In genomic region chr2:150479075-150479915, GRCh38 we compare ENCODE assay signal across 13 cellular contexts. TPM values are rescaled to one million over a fixed set of nuclear protein-coding genes. Genes with fewer than 3 reads are reported as not detected.
DNase-seq lines count a peak whose midpoint lies in the region; ATAC-seq and TF ChIP-seq lines count a peak whose summit lies in the region.
"Had no signal": no experiment of that assay in that cellular context is flagged by ENCODE, and none has a peak within 500 bp of the region (broad histone marks: within the 10 kb centered on the region; RNA-seq: fewer than 3 reads in every experiment).

No MANE protein-coding gene starts in this region.

- peak overlapping the region; percentile 15; the same call in 1 of the 2 replicates for H3K9ac ChIP-seq in HUES64 (ENCODE audit: low read depth, low read length)
- H3K9ac ChIP-seq: KMS-11 had no signal

- H3K27ac ChIP-seq in HUES64 (ENCODE audit: low read depth, low read length): no peak overlapping the region
- H3K27ac ChIP-seq in tibial artery: peak overlapping the region; percentile 76 to 83
- H3K27ac ChIP-seq: KMS-11, neutrophil had no signal

- WGBS in HUES64: 72% methylated on average over 2 of the region's 3 CpGs

- H3K27me3 ChIP-seq in HUES64 (ENCODE audit: insufficient read depth, low read length) (no peaks in the 10 kb centered on the region), tibial artery (no peaks in the 10 kb centered on the region)

- no peak overlapping the region for H3K4me3 ChIP-seq in HUES64 (ENCODE audit: low read length)
- H3K4me3 ChIP-seq in astrocyte of the spinal cord (ENCODE audit: low read depth, low read length): no peak overlapping the region
- H3K4me3 ChIP-seq in tibial artery: no peak overlapping the region

- peaks cover 71% of the 10 kb centered on the region for H3K4me1 ChIP-seq in HUES64 (ENCODE audit: insufficient read depth, low read length)
- H3K4me1 ChIP-seq in tibial artery: peaks cover 0 to 100% (median 87%) of the 10 kb centered on the region in 4 donors

- intact Hi-C loops in tibial artery (cut with DNase I; ENCODE audit: low total_unique reads): no loop called here

- H3K36me3 ChIP-seq in HUES64 (ENCODE audit: insufficient read depth, low read length): peaks cover 71% of the 10 kb centered on the region
- H3K36me3 ChIP-seq in tibial artery: peaks cover 0 to 4% (median 0%) of the 10 kb centered on the region in 3 donors
- H3K36me3 ChIP-seq: neutrophil had no signal

- no peak for TF ChIP-seq CTCF in astrocyte of the spinal cord (IDR thresholded peaks at IDR 0.05; ENCODE audit: low read depth, low read length)
- TF ChIP-seq CTCF in tibial artery (IDR thresholded peaks at IDR 0.05): no peak

- in situ Hi-C loops in astrocyte of the spinal cord (cut with HindIII; ENCODE audit: low sequenced_read_pairs): no loop called here

- ATAC-seq in HG02970 (IDR thresholded peaks at IDR 0.05; ENCODE audit: low FRiP score, unreplicated experiment): no peak

- DNase-seq in astrocyte of the spinal cord (ENCODE audit: low read depth, low spot score) (peak; percentile 53), glomerular visceral epithelial cell (ENCODE audit: extremely low spot score) (peak; percentile 66), tibial artery (no peak), activated gamma-delta T cell treated with Interleukin-2 at 50 U/mL for 16 hours (no peak), DMS79 treated with DMSO at 0.1 percent for 48 hours (lab: John Stamatoyannopoulos, UW) (no peak), NCI-H524 treated with DMSO at 0.1 percent for 48 hours (lab: John Stamatoyannopoulos, UW) (no peak)
- DNase-seq: activated CD4-positive, alpha-beta T cell treated with anti-CD3 and anti-CD28 coated beads, Interleukin-2, amount 50 U/mL, for 4 hours; DMS53; endodermal cell had no signal

- H3K9me3 ChIP-seq in HUES64 (ENCODE audit: insufficient read depth, low read depth, low read length) (no peaks in the 10 kb centered on the region), tibial artery (no peaks in the 10 kb centered on the region)
- H3K9me3 ChIP-seq: neutrophil had no signal

RNA-seq across cellular contexts. Expression of gene RND3, which starts 8.2 kb away (rescaled TPM):
- polyA plus RNA-seq in HUES64 (2013, experiment 1 of 2): 26.2 TPM
- polyA plus RNA-seq in HUES64 (2013, experiment 2 of 2): 33.6 TPM

Comparison
In these comparisons a context has a peak if more than half of its experiments do, and no peak if none do; other contexts are left out.
1. DNase-seq: peak in astrocyte of the spinal cord (single experiment) and glomerular visceral epithelial cell (single experiment); none in tibial artery (0 of 2), activated gamma-delta T cell treated with Interleukin-2 at 50 U/mL for 16 hours (single experiment), DMS79 treated with DMSO at 0.1 percent for 48 hours (single experiment) and NCI-H524 treated with DMSO at 0.1 percent for 48 hours (single experiment).